Comparison of ENCODE assay signal across 13 cellular contexts in genomic region chr10:87014986-87015716, GRCh38. TPM values are rescaled to one million over a fixed set of nuclear protein-coding genes. Genes with fewer than 3 reads are reported as not detected.
DNase-seq lines count a peak whose midpoint lies in the region; ATAC-seq, FAIRE-seq and TF ChIP-seq lines count a peak whose summit lies in the region.
"Not testable (repeated sequence)": the region's sequence is repeated elsewhere in the genome, so short reads cannot be mapped to it uniquely, and the experiment has no call there.
"Had no signal": no experiment of that assay in that cellular context is flagged by ENCODE, and none has a peak within 500 bp of the region (broad histone marks: within the 10 kb centered on the region; RNA-seq: fewer than 3 reads in every experiment).

No MANE protein-coding gene starts in this region.

- not testable (repeated sequence) for H3K79me2 ChIP-seq in GM23248 (ENCODE audit: insufficient read depth); fibroblast of lung (ENCODE audit: control insufficient read depth, insufficient read depth, low read length)

- H3K9ac ChIP-seq in GM23248; fibroblast of lung (ENCODE audit: insufficient read depth, low read length): not testable (repeated sequence)

- not testable (repeated sequence) for TF ChIP-seq CTCF in AG10803 (conservative IDR thresholded peaks at IDR 0.05; ENCODE audit: low read length); WTC11 (IDR thresholded peaks at IDR 0.05); fibroblast of lung (conservative IDR thresholded peaks at IDR 0.05 in 1 of 2, IDR thresholded peaks at IDR 0.05 in 1 of 2; ENCODE audit: low read depth in 1 of 2, low read length in 2 of 2); fibroblast of the aortic adventitia (IDR thresholded peaks at IDR 0.05; ENCODE audit: insufficient read depth, low read length)

- H3K4me3 Mint-ChIP-seq in WTC11: not testable (repeated sequence)

- H2AFZ ChIP-seq in GM23248; fibroblast of lung (ENCODE audit: low read length): not testable (repeated sequence)

- in situ Hi-C loops in GM23248 (cut with MboI): not testable (repeated sequence)

- FAIRE-seq in colon (lab: Jason Lieb, UNC): peak; percentile 70

- H3K9me2 ChIP-seq in GM23248 (ENCODE audit: insufficient read depth): not testable (repeated sequence)

- peak overlapping the region; percentile 36; the same call in 1 of the 2 replicates for H3K27ac ChIP-seq in GM23248
- not testable (repeated sequence) for H3K27ac ChIP-seq in fibroblast of lung (ENCODE audit: insufficient read depth, low read length)

- DNase-seq in AG10803 (ENCODE audit: low read depth): peak; percentile 55
- DNase-seq in GM23248: peak; percentile 58
- DNase-seq in WTC11 (ENCODE audit: low spot score): not testable (repeated sequence)
- peak; percentile 28 to 34 for DNase-seq in fibroblast of lung (ENCODE audit: low read depth in 2 of 2)
- peak; percentile 66 for DNase-seq in fibroblast of the aortic adventitia (ENCODE audit: low read depth)

- not testable (repeated sequence) for H3K4me3 ChIP-seq in AG10803 (ENCODE audit: low read length); GM23248; fibroblast of lung (replicated peaks in 1 of 4; ENCODE audit: control extremely low read depth in 1 of 4, insufficient read depth in 1 of 4, low read depth in 3 of 4, low read length in 4 of 4); fibroblast of the aortic adventitia (ENCODE audit: low read depth, low read length)

- not testable (repeated sequence) for H3K4me1 Mint-ChIP-seq in WTC11

- H3K9me3 Mint-ChIP-seq in WTC11: not testable (repeated sequence)

- not testable (repeated sequence) for H3K27ac Mint-ChIP-seq in WTC11

- CTCF ChIA-PET in WTC11 (lab: Charles Lee): interaction anchor here (0.6 kb wide), 1 partner anchor 50 kb away, joined by 3 read pairs; no protein-coding TSS in a partner anchor

- H3K4me1 ChIP-seq in GM23248 (ENCODE audit: insufficient read depth): peaks cover 15% of the 10 kb centered on the region
- H3K4me1 ChIP-seq in fibroblast of lung (ENCODE audit: control insufficient read depth, extremely low read depth, insufficient read depth, low read length): not testable (repeated sequence)

- 26 to 30% methylated on average over 10 of the region's 10 CpGs for WGBS in GM23248 (ENCODE audit: low coverage in 1 of 2, low lambda C conversion rate in 2 of 2, missing lambda C conversion rate in 2 of 2), 2 experiments

- not testable (repeated sequence) for H3K36me3 ChIP-seq in GM23248 (ENCODE audit: low read depth); fibroblast of lung (ENCODE audit: control insufficient read depth, insufficient read depth, low read length)

- H3F3A ChIP-seq in GM23248 (ENCODE audit: insufficient read depth): not testable (repeated sequence)

- H3K27me3 ChIP-seq in GM23248 (replicated peaks; ENCODE audit: insufficient read depth); fibroblast of lung (ENCODE audit: control insufficient read depth, insufficient read depth, low read length): not testable (repeated sequence)

- peak overlapping the region; percentile 6 for H3K4me2 ChIP-seq in GM23248 (ENCODE audit: unreplicated experiment)
- H3K4me2 ChIP-seq in fibroblast of lung (ENCODE audit: extremely low read depth, insufficient read depth, low read length): not testable (repeated sequence)

- not testable (repeated sequence) for H4K20me1 ChIP-seq in GM23248 (ENCODE audit: insufficient read depth); fibroblast of lung (ENCODE audit: control insufficient read depth, extremely low read depth, insufficient read depth, low read length)

- ATAC-seq in WTC11: not testable (repeated sequence)

- H3K9me3 ChIP-seq in GM23248 (ENCODE audit: low read depth); fibroblast of lung (ENCODE audit: control insufficient read depth, insufficient read depth, low read depth, low read length): not testable (repeated sequence)

- not testable (repeated sequence) for H3K36me3 Mint-ChIP-seq in WTC11

- H3K27me3 Mint-ChIP-seq in WTC11 (ENCODE audit: low read depth): not testable (repeated sequence)

- POLR2A ChIA-PET in WTC11 (lab: Charles Lee): not testable (repeated sequence)

TF ChIP-seq in WTC11, 78 proteins besides CTCF, POLR2A, EP300 and RAD21:
- peak; percentile 97 for TF ChIP-seq HMGA2 (CRISPR knock-in tag; IDR thresholded peaks at IDR 0.05)

RNA-seq across cellular contexts. Expression of gene FAM25A, which starts 4.9 kb away (rescaled TPM):
- not detected in 2 replicates for total RNA-seq in GM23248 (2014; rRNA removed; shearing (Covaris generic))
- polyA plus RNA-seq in GM23248 (2016; fragmentation: Nextera tagmentation; extraction: Ambion mirVana) (not detected in 2 replicates), fibroblast of lung (not detected in 2 replicates)
- total RNA-seq in WTC11 (2021) (not detected in 3 replicates), fibroblast of lung (not detected in 2 replicates), fibroblast of the aortic adventitia (ENCODE audit: low replicate concordance) (not detected in 2 replicates)
- not detected in 2 replicates for polyA plus RNA-seq in fibroblast of lung (2012)
- polyA minus RNA-seq in fibroblast of lung (ENCODE audit: low replicate concordance): not detected in 2 replicates
- total RNA-seq: CD4-positive, alpha-beta T cell; CD8-positive, alpha-beta memory T cell; G401; H1; H7 had no signal
- polyA plus RNA-seq: AG04450; CD14-positive monocyte; CD8-positive, alpha-beta memory T cell; H1 had no signal

RNA-seq across cellular contexts. Expression of gene ADIRF, which starts 46.9 kb away (rescaled TPM):
- total RNA-seq in GM23248 (2014; rRNA removed; shearing (Covaris generic)): 17.6 and 34.1 TPM in 2 replicates
- polyA plus RNA-seq in GM23248 (2016; fragmentation: Nextera tagmentation; extraction: Ambion mirVana): 175 and 184 TPM in 2 replicates
- 0.30 to 1.0 TPM (median 0.70 TPM) in 3 replicates for total RNA-seq in WTC11 (2021)
- total RNA-seq in fibroblast of lung: 119 and 142 TPM in 2 replicates
- polyA plus RNA-seq in fibroblast of lung: 39.4 and 172 TPM in 2 replicates
- 116 and 410 TPM in 2 replicates for polyA plus RNA-seq in fibroblast of lung (2012)
- polyA minus RNA-seq in fibroblast of lung (ENCODE audit: low replicate concordance): 10.4 and 22.0 TPM in 2 replicates
- total RNA-seq in fibroblast of the aortic adventitia (ENCODE audit: low replicate concordance): 37.8 and 48.4 TPM in 2 replicates
- total RNA-seq: CD4-positive, alpha-beta T cell; CD8-positive, alpha-beta memory T cell; G401; H1; H7 had no signal
- polyA plus RNA-seq: CD14-positive monocyte; CD8-positive, alpha-beta memory T cell; H1 had no signal

RNA-seq across cellular contexts. Expression of gene SNCG, which starts 56.8 kb away (rescaled TPM):
- total RNA-seq in GM23248 (2014; rRNA removed; shearing (Covaris generic)): 1.2 and 1.8 TPM in 2 replicates
- polyA plus RNA-seq in GM23248 (2016; fragmentation: Nextera tagmentation; extraction: Ambion mirVana) (2.8 and 3.1 TPM in 2 replicates), fibroblast of lung (34.4 and 47.4 TPM in 2 replicates)
- total RNA-seq in WTC11 (2021) (8.4 to 14.3 TPM (median 12.0 TPM) in 3 replicates), fibroblast of lung (8.7 and 21.3 TPM in 2 replicates), fibroblast of the aortic adventitia (ENCODE audit: low replicate concordance) (2.8 and 18.2 TPM in 2 replicates)
- polyA plus RNA-seq in fibroblast of lung (2012): 39.0 and 53.0 TPM in 2 replicates
- polyA minus RNA-seq in fibroblast of lung (ENCODE audit: low replicate concordance): 3.5 and 11.5 TPM in 2 replicates
- total RNA-seq: CD4-positive, alpha-beta T cell; CD8-positive, alpha-beta memory T cell had no signal
- polyA plus RNA-seq: CD14-positive monocyte; CD8-positive, alpha-beta memory T cell had no signal

RNA-seq across cellular contexts. Expression of gene MMRN2, which starts 57.7 kb away (rescaled TPM):
- total RNA-seq in GM23248 (2014; rRNA removed; shearing (Covaris generic)): 4.5 and 7.3 TPM in 2 replicates
- polyA plus RNA-seq in GM23248 (2016; fragmentation: Nextera tagmentation; extraction: Ambion mirVana) (1.2 and 1.5 TPM in 2 replicates), fibroblast of lung (1.5 and 2.2 TPM in 2 replicates)
- total RNA-seq in WTC11 (2021) (1.7 to 2.8 TPM (median 2.4 TPM) in 3 replicates), fibroblast of lung (0.77 and 2.1 TPM in 2 replicates), fibroblast of the aortic adventitia (ENCODE audit: low replicate concordance) (5.1 and 5.4 TPM in 2 replicates)
- 1.0 and 1.3 TPM in 2 replicates for polyA plus RNA-seq in fibroblast of lung (2012)
- 3.2 TPM in 1 of 2 replicates, not detected in the other for polyA minus RNA-seq in fibroblast of lung (ENCODE audit: low replicate concordance)
- total RNA-seq: CD8-positive, alpha-beta memory T cell had no signal
- polyA plus RNA-seq: CD8-positive, alpha-beta memory T cell had no signal
